In the genomic region with DNA sequence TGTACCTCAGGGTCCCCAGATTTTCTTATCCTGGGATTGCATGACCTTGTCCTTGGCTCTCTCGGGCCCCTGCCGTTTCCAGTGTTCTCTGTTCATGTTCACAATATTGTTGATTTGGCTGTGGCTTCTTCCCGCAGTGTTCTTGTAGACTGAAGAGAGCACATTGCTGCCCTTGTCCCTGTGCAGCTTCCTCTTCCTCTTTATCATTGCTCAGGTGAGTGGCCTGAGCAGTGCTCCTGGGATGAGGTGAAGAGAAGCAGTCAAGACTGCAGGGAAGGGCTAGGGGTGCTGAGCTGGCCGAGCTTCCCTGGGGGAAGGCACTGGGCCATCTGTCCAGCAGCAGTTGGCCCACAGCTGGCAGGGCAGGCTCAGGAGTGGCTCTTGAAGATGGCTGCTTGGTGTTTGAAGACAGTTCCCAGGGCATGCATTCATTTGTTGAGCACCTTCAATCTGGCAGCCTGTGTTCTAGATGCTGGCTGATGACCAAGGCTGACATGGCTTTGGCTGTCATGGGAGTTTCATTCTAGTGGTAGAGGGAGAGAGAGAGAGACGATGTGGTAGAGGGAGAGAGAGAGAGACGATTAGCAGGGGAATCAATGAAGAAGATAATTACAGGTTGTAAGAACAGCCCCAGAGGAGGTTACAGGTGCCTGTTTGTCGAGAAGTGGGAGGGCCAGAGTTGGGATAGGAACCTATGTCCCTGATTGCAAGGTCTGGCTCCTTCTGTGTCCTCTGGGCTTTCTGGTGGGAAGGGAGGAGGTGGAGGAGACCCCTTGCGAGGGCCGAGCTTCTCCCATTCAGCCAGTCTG, we compare ENCODE assay signal across 17 cellular contexts. TPM values are rescaled to one million over a fixed set of nuclear protein-coding genes. Genes with fewer than 3 reads are reported as not detected.
DNase-seq lines count a peak whose midpoint lies in the region; ATAC-seq lines count a peak whose summit lies in the region.
"Had no signal": no experiment of that assay in that cellular context is flagged by ENCODE, and none has a peak within 500 bp of the region (broad histone marks: within the 10 kb centered on the region; RNA-seq: fewer than 3 reads in every experiment).

No MANE protein-coding gene starts in this region.

- ATAC-seq in left lobe of liver, result peak; percentile 46
- ATAC-seq in GM19452 (IDR thresholded peaks at IDR 0.05; ENCODE audit: unreplicated experiment), result no peak
- no peak for ATAC-seq in GM21367 (IDR thresholded peaks at IDR 0.05; ENCODE audit: unreplicated experiment)
- ATAC-seq in GM18498 (IDR thresholded peaks at IDR 0.05; ENCODE audit: unreplicated experiment), result no peak

- DNase-seq in NCI-H2107 treated with DMSO at 0.1 percent for 48 hours (lab: John Stamatoyannopoulos, UW; ENCODE audit: unreplicated experiment) (peak; percentile 59), NCI-H2107 (lab: John Stamatoyannopoulos, UW) (no peak), NCI-H1105 (lab: John Stamatoyannopoulos, UW) (peak; percentile 84), RPMI8226 (peak; percentile 12), left lobe of liver (ENCODE audit: low spot score) (no peak)
- DNase-seq: activated gamma-delta T cell treated with Interleukin-2 at 50 U/mL for 16 hours; cortex of kidney; erythroblast; KG1; mammary epithelial cell; NCI-H1694; NK-92 treated with Interleukin-12 subunit alpha and Interleukin-12 subunit beta, amount 100 ng/mL, for 24 hours; retina; WERI-Rb-1 had no signal

RNA-seq across cellular contexts. Expression of gene BMAL1, which starts 17.4 kb away (rescaled TPM):
- 37.0 TPM for total RNA-seq in left lobe of liver

Comparison
In these comparisons a context has a peak if more than half of its experiments do, and no peak if none do; other contexts are left out.
1. DNase-seq: peak in NCI-H2107 treated with DMSO at 0.1 percent for 48 hours (single experiment), NCI-H1105 (single experiment) and RPMI8226 (single experiment); none in NCI-H2107 (single experiment) and left lobe of liver (single experiment).